1 cellular context compared by ENCODE assay signal in genomic region chr3:143001369-143002082, GRCh38.
TF ChIP-seq lines count a peak whose summit lies in the region.

Gene U2SURP (plus strand): TSS chr3:143001570. CDS start chr3:143001629, 59 bp downstream.

TF ChIP-seq in WTC11, 78 proteins besides CTCF, POLR2A, EP300 and RAD21 (continued from another document and continues in another):
- TF ChIP-seq, protein P1, sequence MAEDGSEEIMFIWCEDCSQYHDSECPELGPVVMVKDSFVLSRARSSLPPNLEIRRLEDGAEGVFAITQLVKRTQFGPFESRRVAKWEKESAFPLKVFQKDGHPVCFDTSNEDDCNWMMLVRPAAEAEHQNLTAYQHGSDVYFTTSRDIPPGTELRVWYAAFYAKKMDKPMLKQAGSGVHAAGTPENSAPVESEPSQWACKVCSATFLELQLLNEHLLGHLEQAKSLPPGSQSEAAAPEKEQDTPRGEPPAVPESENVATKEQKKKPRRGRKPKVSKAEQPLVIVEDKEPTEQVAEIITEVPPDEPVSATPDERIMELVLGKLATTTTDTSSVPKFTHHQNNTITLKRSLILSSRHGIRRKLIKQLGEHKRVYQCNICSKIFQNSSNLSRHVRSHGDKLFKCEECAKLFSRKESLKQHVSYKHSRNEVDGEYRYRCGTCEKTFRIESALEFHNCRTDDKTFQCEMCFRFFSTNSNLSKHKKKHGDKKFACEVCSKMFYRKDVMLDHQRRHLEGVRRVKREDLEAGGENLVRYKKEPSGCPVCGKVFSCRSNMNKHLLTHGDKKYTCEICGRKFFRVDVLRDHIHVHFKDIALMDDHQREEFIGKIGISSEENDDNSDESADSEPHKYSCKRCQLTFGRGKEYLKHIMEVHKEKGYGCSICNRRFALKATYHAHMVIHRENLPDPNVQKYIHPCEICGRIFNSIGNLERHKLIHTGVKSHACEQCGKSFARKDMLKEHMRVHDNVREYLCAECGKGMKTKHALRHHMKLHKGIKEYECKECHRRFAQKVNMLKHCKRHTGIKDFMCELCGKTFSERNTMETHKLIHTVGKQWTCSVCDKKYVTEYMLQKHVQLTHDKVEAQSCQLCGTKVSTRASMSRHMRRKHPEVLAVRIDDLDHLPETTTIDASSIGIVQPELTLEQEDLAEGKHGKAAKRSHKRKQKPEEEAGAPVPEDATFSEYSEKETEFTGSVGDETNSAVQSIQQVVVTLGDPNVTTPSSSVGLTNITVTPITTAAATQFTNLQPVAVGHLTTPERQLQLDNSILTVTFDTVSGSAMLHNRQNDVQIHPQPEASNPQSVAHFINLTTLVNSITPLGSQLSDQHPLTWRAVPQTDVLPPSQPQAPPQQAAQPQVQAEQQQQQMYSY (CRISPR knock-in tag; IDR thresholded peaks at IDR 0.05): no peak
- TF ChIP-seq ZNF396 (CRISPR knock-in tag; IDR thresholded peaks at IDR 0.05; ENCODE audit: borderline replicate concordance): no peak
- no peak for TF ChIP-seq ELF4 (CRISPR knock-in tag; IDR thresholded peaks at IDR 0.05; ENCODE audit: low read depth)
- TF ChIP-seq ZNF416 (CRISPR knock-in tag; IDR thresholded peaks at IDR 0.05): no peak
- no peak for TF ChIP-seq RORB (CRISPR knock-in tag; IDR thresholded peaks at IDR 0.05)
- peak; percentile 40 for TF ChIP-seq MAX (CRISPR knock-in tag; IDR thresholded peaks at IDR 0.05)
- no peak for TF ChIP-seq ZBTB43 (CRISPR knock-in tag; IDR thresholded peaks at IDR 0.05)
- peak; percentile 62 for TF ChIP-seq SMAD4 (CRISPR knock-in tag; IDR thresholded peaks at IDR 0.05)
- 0 out of 2 replicates have a peak, but pooled peaks have one; percentile 8 for TF ChIP-seq E2F1 (CRISPR knock-in tag; IDR thresholded peaks at IDR 0.05)
- TF ChIP-seq, protein P2, sequence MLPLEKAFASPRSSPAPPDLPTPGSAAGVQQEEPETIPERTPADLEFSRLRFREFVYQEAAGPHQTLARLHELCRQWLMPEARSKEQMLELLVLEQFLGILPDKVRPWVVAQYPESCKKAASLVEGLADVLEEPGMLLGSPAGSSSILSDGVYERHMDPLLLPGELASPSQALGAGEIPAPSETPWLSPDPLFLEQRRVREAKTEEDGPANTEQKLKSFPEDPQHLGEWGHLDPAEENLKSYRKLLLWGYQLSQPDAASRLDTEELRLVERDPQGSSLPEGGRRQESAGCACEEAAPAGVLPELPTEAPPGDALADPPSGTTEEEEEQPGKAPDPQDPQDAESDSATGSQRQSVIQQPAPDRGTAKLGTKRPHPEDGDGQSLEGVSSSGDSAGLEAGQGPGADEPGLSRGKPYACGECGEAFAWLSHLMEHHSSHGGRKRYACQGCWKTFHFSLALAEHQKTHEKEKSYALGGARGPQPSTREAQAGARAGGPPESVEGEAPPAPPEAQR (CRISPR knock-in tag; IDR thresholded peaks at IDR 0.05): no peak
- no peak for TF ChIP-seq ATF1 (CRISPR knock-in tag; IDR thresholded peaks at IDR 0.05)
- TF ChIP-seq TEAD1 (CRISPR knock-in tag; IDR thresholded peaks at IDR 0.05): peak; percentile 61; the same call in 1 of the 2 replicates
- TF ChIP-seq ZMAT4 (CRISPR knock-in tag; IDR thresholded peaks at IDR 0.05): no peak
- TF ChIP-seq TCF7 (CRISPR knock-in tag; IDR thresholded peaks at IDR 0.05; ENCODE audit: low read depth): no peak
- TF ChIP-seq KAT7 (CRISPR knock-in tag; IDR thresholded peaks at IDR 0.05; ENCODE audit: borderline replicate concordance): peak; percentile 65; the same call in 1 of the 2 replicates
- no peak for TF ChIP-seq NR2C2 (CRISPR knock-in tag; IDR thresholded peaks at IDR 0.05)
- TF ChIP-seq, protein P3, sequence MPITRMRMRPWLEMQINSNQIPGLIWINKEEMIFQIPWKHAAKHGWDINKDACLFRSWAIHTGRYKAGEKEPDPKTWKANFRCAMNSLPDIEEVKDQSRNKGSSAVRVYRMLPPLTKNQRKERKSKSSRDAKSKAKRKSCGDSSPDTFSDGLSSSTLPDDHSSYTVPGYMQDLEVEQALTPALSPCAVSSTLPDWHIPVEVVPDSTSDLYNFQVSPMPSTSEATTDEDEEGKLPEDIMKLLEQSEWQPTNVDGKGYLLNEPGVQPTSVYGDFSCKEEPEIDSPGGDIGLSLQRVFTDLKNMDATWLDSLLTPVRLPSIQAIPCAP (CRISPR knock-in tag; IDR thresholded peaks at IDR 0.05): no peak
- TF ChIP-seq, protein P4, sequence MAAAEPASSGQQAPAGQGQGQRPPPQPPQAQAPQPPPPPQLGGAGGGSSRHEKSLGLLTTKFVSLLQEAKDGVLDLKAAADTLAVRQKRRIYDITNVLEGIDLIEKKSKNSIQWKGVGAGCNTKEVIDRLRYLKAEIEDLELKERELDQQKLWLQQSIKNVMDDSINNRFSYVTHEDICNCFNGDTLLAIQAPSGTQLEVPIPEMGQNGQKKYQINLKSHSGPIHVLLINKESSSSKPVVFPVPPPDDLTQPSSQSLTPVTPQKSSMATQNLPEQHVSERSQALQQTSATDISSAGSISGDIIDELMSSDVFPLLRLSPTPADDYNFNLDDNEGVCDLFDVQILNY (CRISPR knock-in tag; IDR thresholded peaks at IDR 0.05): peak; percentile 94
- no peak for TF ChIP-seq EMX1 (CRISPR knock-in tag; IDR thresholded peaks at IDR 0.05)
- no peak for TF ChIP-seq ATF2 (CRISPR knock-in tag; IDR thresholded peaks at IDR 0.05; ENCODE audit: borderline replicate concordance, low read depth)
- TF ChIP-seq JAZF1 (CRISPR knock-in tag; IDR thresholded peaks at IDR 0.05): no peak
- no peak for TF ChIP-seq PRRX2 (CRISPR knock-in tag; IDR thresholded peaks at IDR 0.05)
- TF ChIP-seq, protein P5, sequence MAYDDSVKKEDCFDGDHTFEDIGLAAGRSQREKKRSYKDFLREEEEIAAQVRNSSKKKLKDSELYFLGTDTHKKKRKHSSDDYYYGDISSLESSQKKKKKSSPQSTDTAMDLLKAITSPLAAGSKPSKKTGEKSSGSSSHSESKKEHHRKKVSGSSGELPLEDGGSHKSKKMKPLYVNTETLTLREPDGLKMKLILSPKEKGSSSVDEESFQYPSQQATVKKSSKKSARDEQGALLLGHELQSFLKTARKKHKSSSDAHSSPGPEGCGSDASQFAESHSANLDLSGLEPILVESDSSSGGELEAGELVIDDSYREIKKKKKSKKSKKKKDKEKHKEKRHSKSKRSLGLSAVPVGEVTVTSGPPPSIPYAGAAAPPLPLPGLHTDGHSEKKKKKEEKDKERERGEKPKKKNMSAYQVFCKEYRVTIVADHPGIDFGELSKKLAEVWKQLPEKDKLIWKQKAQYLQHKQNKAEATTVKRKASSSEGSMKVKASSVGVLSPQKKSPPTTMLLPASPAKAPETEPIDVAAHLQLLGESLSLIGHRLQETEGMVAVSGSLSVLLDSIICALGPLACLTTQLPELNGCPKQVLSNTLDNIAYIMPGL (CRISPR knock-in tag; IDR thresholded peaks at IDR 0.05): peak; percentile 68
- TF ChIP-seq ZNF317 (CRISPR knock-in tag; IDR thresholded peaks at IDR 0.05; ENCODE audit: borderline replicate concordance, low read depth): no peak
- TF ChIP-seq, protein P6, sequence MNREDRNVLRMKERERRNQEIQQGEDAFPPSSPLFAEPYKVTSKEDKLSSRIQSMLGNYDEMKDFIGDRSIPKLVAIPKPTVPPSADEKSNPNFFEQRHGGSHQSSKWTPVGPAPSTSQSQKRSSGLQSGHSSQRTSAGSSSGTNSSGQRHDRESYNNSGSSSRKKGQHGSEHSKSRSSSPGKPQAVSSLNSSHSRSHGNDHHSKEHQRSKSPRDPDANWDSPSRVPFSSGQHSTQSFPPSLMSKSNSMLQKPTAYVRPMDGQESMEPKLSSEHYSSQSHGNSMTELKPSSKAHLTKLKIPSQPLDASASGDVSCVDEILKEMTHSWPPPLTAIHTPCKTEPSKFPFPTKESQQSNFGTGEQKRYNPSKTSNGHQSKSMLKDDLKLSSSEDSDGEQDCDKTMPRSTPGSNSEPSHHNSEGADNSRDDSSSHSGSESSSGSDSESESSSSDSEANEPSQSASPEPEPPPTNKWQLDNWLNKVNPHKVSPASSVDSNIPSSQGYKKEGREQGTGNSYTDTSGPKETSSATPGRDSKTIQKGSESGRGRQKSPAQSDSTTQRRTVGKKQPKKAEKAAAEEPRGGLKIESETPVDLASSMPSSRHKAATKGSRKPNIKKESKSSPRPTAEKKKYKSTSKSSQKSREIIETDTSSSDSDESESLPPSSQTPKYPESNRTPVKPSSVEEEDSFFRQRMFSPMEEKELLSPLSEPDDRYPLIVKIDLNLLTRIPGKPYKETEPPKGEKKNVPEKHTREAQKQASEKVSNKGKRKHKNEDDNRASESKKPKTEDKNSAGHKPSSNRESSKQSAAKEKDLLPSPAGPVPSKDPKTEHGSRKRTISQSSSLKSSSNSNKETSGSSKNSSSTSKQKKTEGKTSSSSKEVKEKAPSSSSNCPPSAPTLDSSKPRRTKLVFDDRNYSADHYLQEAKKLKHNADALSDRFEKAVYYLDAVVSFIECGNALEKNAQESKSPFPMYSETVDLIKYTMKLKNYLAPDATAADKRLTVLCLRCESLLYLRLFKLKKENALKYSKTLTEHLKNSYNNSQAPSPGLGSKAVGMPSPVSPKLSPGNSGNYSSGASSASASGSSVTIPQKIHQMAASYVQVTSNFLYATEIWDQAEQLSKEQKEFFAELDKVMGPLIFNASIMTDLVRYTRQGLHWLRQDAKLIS (CRISPR knock-in tag; IDR thresholded peaks at IDR 0.05; ENCODE audit: borderline replicate concordance): peak; percentile 65; the same call in 1 of the 2 replicates
- TF ChIP-seq GRHL2 (CRISPR knock-in tag; IDR thresholded peaks at IDR 0.05; ENCODE audit: insufficient replicate concordance, severe bottlenecking): no peak
- TF ChIP-seq MYBL2 (CRISPR knock-in tag; IDR thresholded peaks at IDR 0.05): no peak
- TF ChIP-seq, protein P7, sequence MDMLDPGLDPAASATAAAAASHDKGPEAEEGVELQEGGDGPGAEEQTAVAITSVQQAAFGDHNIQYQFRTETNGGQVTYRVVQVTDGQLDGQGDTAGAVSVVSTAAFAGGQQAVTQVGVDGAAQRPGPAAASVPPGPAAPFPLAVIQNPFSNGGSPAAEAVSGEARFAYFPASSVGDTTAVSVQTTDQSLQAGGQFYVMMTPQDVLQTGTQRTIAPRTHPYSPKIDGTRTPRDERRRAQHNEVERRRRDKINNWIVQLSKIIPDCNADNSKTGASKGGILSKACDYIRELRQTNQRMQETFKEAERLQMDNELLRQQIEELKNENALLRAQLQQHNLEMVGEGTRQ (CRISPR knock-in tag; IDR thresholded peaks at IDR 0.05): peak; percentile 99
- no peak for TF ChIP-seq ERG (CRISPR knock-in tag; IDR thresholded peaks at IDR 0.05)
- no peak for TF ChIP-seq OVOL2 (CRISPR knock-in tag; IDR thresholded peaks at IDR 0.05; ENCODE audit: borderline replicate concordance)
- no peak for TF ChIP-seq ZNF121 (CRISPR knock-in tag; IDR thresholded peaks at IDR 0.05)
- TF ChIP-seq ETV6 (CRISPR knock-in tag; IDR thresholded peaks at IDR 0.05): 0 out of 2 replicates have a peak, but pooled peaks have one; percentile 96
- TF ChIP-seq, protein P8, sequence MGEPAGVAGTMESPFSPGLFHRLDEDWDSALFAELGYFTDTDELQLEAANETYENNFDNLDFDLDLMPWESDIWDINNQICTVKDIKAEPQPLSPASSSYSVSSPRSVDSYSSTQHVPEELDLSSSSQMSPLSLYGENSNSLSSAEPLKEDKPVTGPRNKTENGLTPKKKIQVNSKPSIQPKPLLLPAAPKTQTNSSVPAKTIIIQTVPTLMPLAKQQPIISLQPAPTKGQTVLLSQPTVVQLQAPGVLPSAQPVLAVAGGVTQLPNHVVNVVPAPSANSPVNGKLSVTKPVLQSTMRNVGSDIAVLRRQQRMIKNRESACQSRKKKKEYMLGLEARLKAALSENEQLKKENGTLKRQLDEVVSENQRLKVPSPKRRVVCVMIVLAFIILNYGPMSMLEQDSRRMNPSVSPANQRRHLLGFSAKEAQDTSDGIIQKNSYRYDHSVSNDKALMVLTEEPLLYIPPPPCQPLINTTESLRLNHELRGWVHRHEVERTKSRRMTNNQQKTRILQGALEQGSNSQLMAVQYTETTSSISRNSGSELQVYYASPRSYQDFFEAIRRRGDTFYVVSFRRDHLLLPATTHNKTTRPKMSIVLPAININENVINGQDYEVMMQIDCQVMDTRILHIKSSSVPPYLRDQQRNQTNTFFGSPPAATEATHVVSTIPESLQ (CRISPR knock-in tag; IDR thresholded peaks at IDR 0.05): peak; percentile 20; the same call in 1 of the 2 replicates
- TF ChIP-seq ZNF138 (CRISPR knock-in tag; conservative IDR thresholded peaks at IDR 0.05): peak; percentile 73; the same call in 1 of the 2 replicates
- no peak for TF ChIP-seq GTF2I (CRISPR knock-in tag; conservative IDR thresholded peaks at IDR 0.05)
